9 cellular contexts compared by ENCODE assay signal in the genomic region with DNA sequence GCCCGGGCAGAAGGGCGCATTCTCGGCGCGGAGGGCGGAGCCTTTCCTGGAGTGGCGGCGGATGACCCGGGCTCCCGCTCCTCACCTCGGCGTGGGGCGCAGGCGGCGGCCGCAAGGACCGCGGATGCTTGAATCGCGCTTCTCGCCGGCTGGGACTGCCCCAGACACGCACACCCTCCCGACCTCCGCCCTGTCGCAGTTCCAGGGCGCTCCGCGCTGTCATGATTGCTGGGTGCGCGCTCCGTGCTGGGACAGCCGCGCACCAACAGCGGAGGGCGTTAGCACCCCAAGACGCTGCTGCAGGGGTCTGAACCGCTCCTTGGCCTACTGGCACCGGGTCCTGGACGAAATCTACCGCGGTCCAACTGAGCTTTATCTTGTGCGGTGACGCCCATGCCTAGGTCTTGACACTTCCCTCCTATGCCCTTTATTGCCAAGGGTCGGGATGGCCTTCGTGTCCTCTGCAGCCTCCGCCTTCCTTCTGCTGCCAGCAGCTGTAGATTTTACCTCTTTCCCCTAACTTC. TPM values are rescaled to one million over a fixed set of nuclear protein-coding genes. Genes with fewer than 3 reads are reported as not detected.
DNase-seq lines count a peak whose midpoint lies in the region; ATAC-seq and TF ChIP-seq lines count a peak whose summit lies in the region.
"Had no signal": no experiment of that assay in that cellular context is flagged by ENCODE, and none has a peak within 500 bp of the region (broad histone marks: within the 10 kb centered on the region; RNA-seq: fewer than 3 reads in every experiment).

No MANE protein-coding gene starts in this region.

- no peaks in the 10 kb centered on the region for H4K20me1 ChIP-seq in SK-N-SH (ENCODE audit: insufficient read depth)
- H4K20me1 ChIP-seq: BLaER1 had no signal

- no peak overlapping the region for H3K4me2 ChIP-seq in SK-N-SH
- H3K4me2 ChIP-seq: BLaER1 had no signal

- no peaks in the 10 kb centered on the region for H3K9me3 Mint-ChIP-seq in activated naive CD8-positive, alpha-beta T cell treated with anti-CD3 and anti-CD28 coated beads, Interleukin-2, amount 10 ng/mL, durations not matched to agents 7 days and 5 days

- H3K4me1 ChIP-seq in SK-N-SH (ENCODE audit: control insufficient read depth in 1 of 2, insufficient read depth in 2 of 2, low read depth in 1 of 2, low read length in 1 of 2), result no peaks in the 10 kb centered on the region
- H3K4me1 ChIP-seq in iPS-15b (ENCODE audit: control insufficient read depth, insufficient read depth, low read length), result no peaks in the 10 kb centered on the region
- peaks cover 0 to 4% (median 3%) of the 10 kb centered on the region in 3 donors for H3K4me1 ChIP-seq in skeletal muscle tissue (ENCODE audit: control insufficient read depth in 3 of 3, insufficient read depth in 3 of 3, low read length in 3 of 3)
- H3K4me1 ChIP-seq: BLaER1 had no signal

- no peaks in the 10 kb centered on the region for H3K9me3 ChIP-seq in SK-N-SH
- H3K9me3 ChIP-seq in iPS-15b (ENCODE audit: control insufficient read depth, insufficient read depth, low read length), result no peaks in the 10 kb centered on the region
- no peaks in the 10 kb centered on the region for H3K9me3 ChIP-seq in skeletal muscle tissue (ENCODE audit: control insufficient read depth in 3 of 3, low read length in 3 of 3)

- TF ChIP-seq EP300 in SK-N-SH (IDR thresholded peaks at IDR 0.05; ENCODE audit: borderline replicate concordance in 1 of 2, low read depth in 1 of 2, low read length in 1 of 2), result no peak

- WGBS in SK-N-SH (ENCODE audit: low lambda C conversion rate), result 78% methylated on average over 17 of the region's 47 CpGs

- POLR2A ChIA-PET in SK-N-SH (lab: Yijun Ruan, JAX), result interaction anchor here (0.6 kb wide), 1 partner anchor 41 kb away, joined by 3 read pairs; no protein-coding TSS in a partner anchor
- POLR2A ChIA-PET in activated naive CD8-positive, alpha-beta T cell treated with anti-CD3 and anti-CD28 coated beads, Interleukin-2, amount 10 ng/mL, durations not matched to agents 7 days and 5 days (lab: Charles Lee), result interaction anchor here (1.1 kb wide), 1 partner anchor 168 kb away, joined by 4 read pairs; the partner anchor contains the start of gene PHIP

- ATAC-seq in SK-N-SH treated with all-trans-retinoic acid at 6 μM for 48 hours (no peak), HG02938 (IDR thresholded peaks at IDR 0.05; ENCODE audit: unreplicated experiment) (peak; percentile 58)
- ATAC-seq in activated naive CD8-positive, alpha-beta T cell treated with anti-CD3 and anti-CD28 coated beads, Interleukin-2, amount 10 ng/mL, durations not matched to agents 7 days and 5 days (ENCODE audit: low read depth), result peak; percentile 84

- no peak overlapping the region for H3K27ac Mint-ChIP-seq in activated naive CD8-positive, alpha-beta T cell treated with anti-CD3 and anti-CD28 coated beads, Interleukin-2, amount 10 ng/mL, durations not matched to agents 7 days and 5 days

- H3K4me3 Mint-ChIP-seq in activated naive CD8-positive, alpha-beta T cell treated with anti-CD3 and anti-CD28 coated beads, Interleukin-2, amount 10 ng/mL, durations not matched to agents 7 days and 5 days, result peak overlapping the region; percentile 77

- no peak for TF ChIP-seq CTCF in SK-N-SH (IDR thresholded peaks at IDR 0.05)

- peak; percentile 26 for DNase-seq in SK-N-SH
- peak; percentile 49 for DNase-seq in activated naive CD8-positive, alpha-beta T cell treated with anti-CD3 and anti-CD28 coated beads, Interleukin-2, amount 10 ng/mL, durations not matched to agents 7 days and 5 days
- DNase-seq in foreskin melanocyte, result no peak
- no peak for DNase-seq in NAMALWA (ENCODE audit: low spot score)

- H3K9ac ChIP-seq in SK-N-SH (no peak overlapping the region), iPS-15b (ENCODE audit: low read depth, low read length) (peak overlapping the region; percentile 14), skeletal muscle tissue (ENCODE audit: low read depth in 1 of 3, low read length in 3 of 3) (peak overlapping the region in 1 of 3 donors; percentile 20)
- H3K9ac ChIP-seq: BLaER1 had no signal

- H3K36me3 Mint-ChIP-seq in activated naive CD8-positive, alpha-beta T cell treated with anti-CD3 and anti-CD28 coated beads, Interleukin-2, amount 10 ng/mL, durations not matched to agents 7 days and 5 days, result peaks cover 1% of the 10 kb centered on the region

- CTCF ChIA-PET in SK-N-SH (lab: Yijun Ruan, JAX), result no interaction called here

- H3K4me3 ChIP-seq in SK-N-SH (ENCODE audit: low read depth in 2 of 2, low read length in 1 of 2) (no peak overlapping the region), iPS-15b (ENCODE audit: low read depth, low read length) (peak overlapping the region; percentile 81), skeletal muscle tissue (ENCODE audit: low read length in 3 of 3) (peak overlapping the region; percentile 58 to 78 (median 67))
- H3K4me3 ChIP-seq: BLaER1 had no signal

- H2AFZ ChIP-seq in SK-N-SH (ENCODE audit: low read depth), result no peak overlapping the region

- no peaks in the 10 kb centered on the region for H3K9me2 ChIP-seq in SK-N-SH

- H3K27me3 ChIP-seq in SK-N-SH (ENCODE audit: insufficient read depth) (no peaks in the 10 kb centered on the region), iPS-15b (ENCODE audit: control insufficient read depth, insufficient read depth, low read length) (peaks cover 22% of the 10 kb centered on the region), skeletal muscle tissue (ENCODE audit: control insufficient read depth in 3 of 3, insufficient read depth in 3 of 3, low read length in 3 of 3) (peaks cover 6 to 7% (median 6%) of the 10 kb centered on the region in 3 donors)
- H3K27me3 ChIP-seq: BLaER1 had no signal

- H3K27ac ChIP-seq in SK-N-SH (ENCODE audit: low read depth in 2 of 2, low read length in 1 of 2) (no peak overlapping the region), skeletal muscle tissue (ENCODE audit: low read depth, low read length) (no peak overlapping the region)
- H3K27ac ChIP-seq: BLaER1 had no signal

- H3K36me3 ChIP-seq in SK-N-SH (replicated peaks in 1 of 2; ENCODE audit: control insufficient read depth in 1 of 2, insufficient read depth in 2 of 2, low read length in 1 of 2) (peaks cover 2 to 5% of the 10 kb centered on the region in 2 experiments), iPS-15b (ENCODE audit: control insufficient read depth, insufficient read depth, low read length) (no peaks in the 10 kb centered on the region), skeletal muscle tissue (ENCODE audit: control insufficient read depth in 3 of 3, insufficient read depth in 3 of 3, low read length in 3 of 3) (no peaks in the 10 kb centered on the region)
- H3K36me3 ChIP-seq: BLaER1 had no signal

- H3K79me2 ChIP-seq in SK-N-SH (ENCODE audit: insufficient read depth), result no peaks in the 10 kb centered on the region

- H3K27me3 Mint-ChIP-seq in activated naive CD8-positive, alpha-beta T cell treated with anti-CD3 and anti-CD28 coated beads, Interleukin-2, amount 10 ng/mL, durations not matched to agents 7 days and 5 days, result peaks cover 22% of the 10 kb centered on the region

- no peaks in the 10 kb centered on the region for H3F3A ChIP-seq in SK-N-SH (replicated peaks; ENCODE audit: insufficient read depth)

- H3K4me1 Mint-ChIP-seq in activated naive CD8-positive, alpha-beta T cell treated with anti-CD3 and anti-CD28 coated beads, Interleukin-2, amount 10 ng/mL, durations not matched to agents 7 days and 5 days, result peaks cover 6% of the 10 kb centered on the region

- no peak for TF ChIP-seq RAD21 in SK-N-SH (IDR thresholded peaks at IDR 0.05; ENCODE audit: low read length)

TF ChIP-seq in SK-N-SH, 30 proteins besides CTCF, POLR2A, EP300 and RAD21 (continues in another document):
- TF ChIP-seq SMC3 (IDR thresholded peaks at IDR 0.05; ENCODE audit: low read depth, low read length) (no peak), TAF1 (IDR thresholded peaks at IDR 0.05; ENCODE audit: borderline replicate concordance, low read depth, low read length) (no peak)

TF ChIP-seq in SK-N-SH treated with all-trans-retinoic acid at 6 μM for 48 hours, 23 proteins besides CTCF, POLR2A, EP300 and RAD21 (continues in another document):
- TF ChIP-seq ZC3H10 (CRISPR knock-in tag; IDR thresholded peaks at IDR 0.05) (no peak), ZNF565 (CRISPR knock-in tag; conservative IDR thresholded peaks at IDR 0.05; ENCODE audit: low read depth) (no peak), ESRRG (CRISPR knock-in tag; IDR thresholded peaks at IDR 0.05) (no peak), TSHZ2 (CRISPR knock-in tag; IDR thresholded peaks at IDR 0.05) (no peak), OSR1 (CRISPR knock-in tag; IDR thresholded peaks at IDR 0.05) (no peak), ARNTL (CRISPR knock-in tag; IDR thresholded peaks at IDR 0.05; ENCODE audit: borderline replicate concordance, low read depth) (no peak), TCF4 (CRISPR knock-in tag; IDR thresholded peaks at IDR 0.05; ENCODE audit: borderline replicate concordance) (no peak), TOX (CRISPR knock-in tag; IDR thresholded peaks at IDR 0.05; ENCODE audit: borderline replicate concordance) (no peak)

RNA-seq across cellular contexts. Expression of gene IRAK1BP1, which starts 43.3 kb away (rescaled TPM):
- polyA plus RNA-seq in SK-N-SH (2012; rRNA removed), result 1.8 and 2.4 TPM in 2 replicates
- 2.1 and 2.2 TPM in 2 replicates for polyA plus RNA-seq in SK-N-SH (2012; cell fraction: cytosol; rRNA removed)
- 2.5 and 3.2 TPM in 2 replicates for polyA plus RNA-seq in SK-N-SH (2012; cell fraction: nucleus; rRNA removed)
- 1 to 10 TPM; 3.0 to 3.1 TPM for total RNA-seq in activated naive CD8-positive, alpha-beta T cell treated with anti-CD3 and anti-CD28 coated beads, Interleukin-2, amount 10 ng/mL, durations not matched to agents 7 days and 5 days
- total RNA-seq in skeletal muscle tissue, result 3.7 TPM

Comparison
In these comparisons a context has a peak if more than half of its experiments do, and no peak if none do; other contexts are left out.
1. DNase-seq: peak in SK-N-SH (single experiment) and activated naive CD8-positive, alpha-beta T cell treated with anti-CD3 and anti-CD28 coated beads, Interleukin-2, amount 10 ng/mL, durations not matched to agents 7 days and 5 days (single experiment); none in foreskin melanocyte (single experiment) and NAMALWA (single experiment).
2. H3K4me3 ChIP-seq: peak in iPS-15b (single experiment) and skeletal muscle tissue (3 of 3); none in SK-N-SH (0 of 2).